Comparison of ENCODE assay signal across 1 cellular context in the genomic region with DNA sequence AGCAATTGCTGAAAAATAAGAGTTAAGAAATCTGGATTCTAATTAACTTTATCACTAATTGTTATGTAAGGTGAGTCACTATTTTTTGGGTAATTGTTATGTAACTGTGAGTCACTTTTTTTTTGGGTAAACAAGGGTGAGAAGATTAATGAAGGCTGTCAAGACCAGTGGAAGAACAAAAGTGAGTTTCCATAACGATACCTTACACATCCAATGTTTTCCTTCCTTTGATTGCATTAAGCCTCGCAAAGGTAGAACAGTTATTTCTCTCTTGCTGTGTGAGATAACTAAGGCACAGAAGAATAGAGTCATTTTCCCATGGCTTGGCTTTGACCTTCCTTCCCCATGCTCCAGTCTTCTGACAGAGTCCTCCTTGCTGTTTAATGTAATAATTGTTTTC.
TF ChIP-seq lines count a peak whose summit lies in the region.

No MANE protein-coding gene starts in this region.

TF ChIP-seq in endothelial cell of umbilical vein, 7 proteins besides CTCF, POLR2A, EP300 and RAD21 (continued from another document):
- TF ChIP-seq EZH2 (IDR thresholded peaks at IDR 0.05; ENCODE audit: borderline replicate concordance, low read depth, low read length, severe bottlenecking): no peak
